In the genomic region with DNA sequence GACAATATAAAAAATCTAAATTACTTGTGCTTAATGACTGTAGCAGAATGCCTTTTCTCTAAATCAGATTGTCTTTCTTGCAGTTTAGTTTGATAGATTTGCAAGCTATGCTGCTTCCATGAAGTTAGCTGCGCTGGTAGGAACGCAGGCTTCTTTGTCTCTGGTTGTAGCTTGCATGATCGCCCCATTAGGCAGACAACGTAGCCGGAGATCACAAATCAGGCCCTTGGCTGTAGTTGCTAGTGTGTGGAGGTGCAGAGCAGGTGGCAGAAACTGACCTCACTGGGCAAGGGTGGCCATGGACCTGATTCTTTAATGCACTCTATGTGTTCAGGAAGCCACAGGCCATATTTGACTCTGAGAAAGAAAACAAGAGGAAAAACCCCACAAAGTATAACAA, we compare ENCODE assay signal across 1 cellular context.
TF ChIP-seq lines count a peak whose summit lies in the region.

No MANE protein-coding gene starts in this region.

TF ChIP-seq in H1, 55 proteins besides CTCF, POLR2A, EP300 and RAD21:
- TF ChIP-seq SRF (IDR thresholded peaks at IDR 0.05; ENCODE audit: low read depth, low read length) (no peak), JUN (IDR thresholded peaks at IDR 0.05; ENCODE audit: low read depth, low read length) (no peak), SUZ12 (IDR thresholded peaks at IDR 0.05; ENCODE audit: low read length) (peak; percentile 48), GTF2F1 (IDR thresholded peaks at IDR 0.05; ENCODE audit: borderline replicate concordance, low read depth, low read length) (no peak), SIRT6 (IDR thresholded peaks at IDR 0.05; ENCODE audit: low read length) (no peak), RNF2 (IDR thresholded peaks at IDR 0.05; ENCODE audit: borderline replicate concordance, low read depth, low read length, missing control alignments, poor library complexity, severe bottlenecking) (peak; percentile 88)
